ENCODE assay signal across 22 cellular contexts in genomic region chr1:236407059-236407458, GRCh38. TPM values are rescaled to one million over a fixed set of nuclear protein-coding genes. Genes with fewer than 3 reads are reported as not detected.
"Had no signal": no experiment of that assay in that cellular context is flagged by ENCODE, and none has a peak within 500 bp of the region (broad histone marks: within the 10 kb centered on the region; RNA-seq: fewer than 3 reads in every experiment).

No MANE protein-coding gene starts in this region.

- H3K27me3 Mint-ChIP-seq: natural killer cell treated with Interleukin-12 subunit alpha and Interleukin-12 subunit beta and Interleukin-15 and Interleukin-18, amount 100 ng/mL, for 72 hours; progenitor cell of endocrine pancreas; stimulated activated naive CD8-positive, alpha-beta T cell treated with anti-CD3 and anti-CD28 coated beads, Interleukin-15, Interleukin-2, amounts not matched to agents 100 ng/mL and 50 ng/mL, for 24 hours had no signal

- H3K27ac ChIP-seq: dorsolateral prefrontal cortex, epithelial cell of prostate, esophagus muscularis mucosa, gastrocnemius medialis, left ventricle myocardium inferior, lower lobe of right lung, neural progenitor cell, pancreas, testis, transverse colon had no signal

- ATAC-seq: gastrocnemius medialis; lower lobe of right lung; pancreas; right cardiac atrium; stimulated activated effector memory CD8-positive, alpha-beta T cell treated with anti-CD3 and anti-CD28 coated beads, Interleukin-12 subunit alpha, Interleukin-12 subunit beta, amount 100 ng/mL, for 72 hours had no signal

- H3K4me3 Mint-ChIP-seq: memory B cell; natural killer cell treated with Interleukin-12 subunit alpha and Interleukin-12 subunit beta and Interleukin-15 and Interleukin-18, amount 100 ng/mL, for 72 hours; neural progenitor cell; stimulated activated effector memory CD8-positive, alpha-beta T cell treated with anti-CD3 and anti-CD28 coated beads, Interleukin-12 subunit alpha, Interleukin-12 subunit beta, amount 100 ng/mL, for 72 hours; stimulated activated naive CD8-positive, alpha-beta T cell treated with anti-CD3 and anti-CD28 coated beads, Interleukin-15, Interleukin-2, amounts not matched to agents 100 ng/mL and 50 ng/mL, for 24 hours had no signal

- H3K9me3 Mint-ChIP-seq: memory B cell; natural killer cell treated with Interleukin-12 subunit alpha and Interleukin-12 subunit beta and Interleukin-15 and Interleukin-18, amount 100 ng/mL, for 72 hours; neural progenitor cell; stimulated activated effector memory CD8-positive, alpha-beta T cell treated with anti-CD3 and anti-CD28 coated beads, Interleukin-12 subunit alpha, Interleukin-12 subunit beta, amount 100 ng/mL, for 72 hours; stimulated activated naive CD8-positive, alpha-beta T cell treated with anti-CD3 and anti-CD28 coated beads, Interleukin-15, Interleukin-2, amounts not matched to agents 100 ng/mL and 50 ng/mL, for 24 hours had no signal

- H3K36me3 Mint-ChIP-seq: memory B cell; natural killer cell treated with Interleukin-12 subunit alpha and Interleukin-12 subunit beta and Interleukin-15 and Interleukin-18, amount 100 ng/mL, for 72 hours; neural progenitor cell had no signal

- H3K27ac Mint-ChIP-seq: memory B cell; natural killer cell treated with Interleukin-12 subunit alpha and Interleukin-12 subunit beta and Interleukin-15 and Interleukin-18, amount 100 ng/mL, for 72 hours; neural progenitor cell; progenitor cell of endocrine pancreas; stimulated activated effector memory CD8-positive, alpha-beta T cell treated with anti-CD3 and anti-CD28 coated beads, Interleukin-12 subunit alpha, Interleukin-12 subunit beta, amount 100 ng/mL, for 72 hours; stimulated activated naive CD8-positive, alpha-beta T cell treated with anti-CD3 and anti-CD28 coated beads, Interleukin-15, Interleukin-2, amounts not matched to agents 100 ng/mL and 50 ng/mL, for 24 hours had no signal

- H3K9me3 ChIP-seq: esophagus muscularis mucosa, gastrocnemius medialis, left ventricle myocardium inferior, lower lobe of right lung, pancreas, testis, transverse colon had no signal

- H3K4me3 ChIP-seq: dorsolateral prefrontal cortex, esophagus muscularis mucosa, gastrocnemius medialis, left ventricle myocardium inferior, lower lobe of right lung, neural progenitor cell, pancreas, testis, transverse colon had no signal

- H3K4me1 ChIP-seq: esophagus muscularis mucosa, gastrocnemius medialis, left ventricle myocardium inferior, lower lobe of right lung, neural progenitor cell, pancreas, testis, transverse colon had no signal

- H3K36me3 ChIP-seq: esophagus muscularis mucosa, gastrocnemius medialis, left ventricle myocardium inferior, lower lobe of right lung, neural progenitor cell, pancreas, transverse colon had no signal

- H3K27me3 ChIP-seq: esophagus muscularis mucosa, gastrocnemius medialis, neural progenitor cell, pancreas, testis, transverse colon had no signal

- H3K4me1 Mint-ChIP-seq: memory B cell, neural progenitor cell had no signal

- DNase-seq: cortex of kidney; dorsolateral prefrontal cortex; effector CD8-positive, alpha-beta T cell; gastrocnemius medialis; left ventricle myocardium inferior; lower lobe of right lung; midbrain; nucleus accumbens; pancreas; right cardiac atrium; stimulated activated CD4-positive, alpha-beta T cell treated with anti-CD3 and anti-CD28 coated beads, Interleukin-4, amount 100 ng/mL, for 1 hour; stimulated activated CD8-positive, alpha-beta memory T cell treated with anti-CD3 and anti-CD28 coated beads, Interleukin-4, amount 100 ng/mL, for 48 hours; testis; transverse colon had no signal

RNA-seq across cellular contexts. Expression of gene EDARADD, which starts 13.0 kb away (rescaled TPM):
- total RNA-seq: gastrocnemius medialis had no signal
